6 cellular contexts compared by ENCODE assay signal in the genomic region with DNA sequence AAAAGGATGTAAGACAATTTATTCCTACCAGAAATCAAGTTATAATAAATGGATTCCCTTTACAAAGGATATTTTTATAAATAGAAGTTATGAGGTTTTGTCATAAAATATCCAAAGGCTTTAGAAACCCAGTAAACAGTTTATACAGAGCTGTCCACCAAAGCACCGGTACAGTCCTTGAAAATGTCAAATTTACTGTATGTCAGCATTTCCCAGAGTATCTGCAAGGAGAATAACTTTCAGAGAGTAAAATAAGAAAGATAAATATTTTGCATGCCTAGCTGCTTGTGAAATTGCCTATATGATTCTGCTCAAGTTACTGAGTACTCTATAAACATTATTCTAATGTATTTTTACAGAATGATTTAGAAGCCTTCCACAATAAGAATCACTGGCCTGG.
"Had no signal": no experiment of that assay in that cellular context is flagged by ENCODE, and none has a peak within 500 bp of the region (broad histone marks: within the 10 kb centered on the region; RNA-seq: fewer than 3 reads in every experiment).

No MANE protein-coding gene starts in this region.

- H3K27ac ChIP-seq: HL-60, KMS-11 had no signal

- H3K4me2 ChIP-seq: KMS-11 had no signal

- H3K4me3 ChIP-seq: K562 had no signal

- H3K9ac ChIP-seq: KMS-11 had no signal

- DNase-seq: KBM-7, KG1 had no signal

- FAIRE-seq: HTR-8/SVneo, K562 had no signal

- ATAC-seq: K562 had no signal
